1 cellular context compared by ENCODE assay signal in genomic region chr2:64749446-64749845, GRCh38.
TF ChIP-seq lines count a peak whose summit lies in the region.

No MANE protein-coding gene starts in this region.

TF ChIP-seq in GM23338, 12 proteins besides CTCF, POLR2A, EP300 and RAD21 (continued from another document):
- no peak for TF ChIP-seq JUNB (IDR thresholded peaks at IDR 0.05; ENCODE audit: unreplicated experiment)
- TF ChIP-seq ZNF331 (CRISPR knock-in tag; IDR thresholded peaks at IDR 0.05; ENCODE audit: low read depth): no peak
- TF ChIP-seq NANOG (IDR thresholded peaks at IDR 0.05; ENCODE audit: borderline replicate concordance): no peak
